7 cellular contexts compared by ENCODE assay signal in the genomic region with DNA sequence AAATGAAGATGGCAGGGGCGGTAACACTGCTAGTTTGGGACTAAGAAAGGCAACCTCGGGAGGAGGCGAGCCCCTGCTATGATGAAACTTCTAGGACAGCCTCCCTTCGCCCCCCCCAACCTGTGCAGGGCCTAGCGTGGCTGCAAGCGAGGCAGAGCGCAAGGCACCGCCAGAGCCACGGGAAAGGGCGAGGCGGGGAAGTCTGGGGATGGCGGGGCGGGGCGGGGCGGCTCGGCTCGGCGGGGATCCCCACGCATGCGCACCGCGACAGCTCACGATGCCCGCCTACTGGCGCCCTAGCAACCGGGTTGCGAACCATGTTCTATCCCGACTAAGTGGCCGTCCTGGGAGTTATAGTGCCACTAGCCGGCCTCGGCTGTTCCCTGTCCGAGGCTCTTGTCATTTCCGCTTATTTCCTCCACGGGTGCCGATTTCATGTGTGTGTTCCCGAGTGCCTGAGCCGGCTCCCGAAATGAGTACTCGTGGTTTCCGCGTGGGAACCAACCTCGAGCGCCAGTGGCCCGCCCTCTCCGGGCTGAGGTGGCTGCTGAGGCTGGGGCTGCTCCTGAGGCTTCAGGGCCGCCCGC. TPM values are rescaled to one million over a fixed set of nuclear protein-coding genes. Genes with fewer than 3 reads are reported as not detected.
DNase-seq lines count a peak whose midpoint lies in the region; ATAC-seq and TF ChIP-seq lines count a peak whose summit lies in the region.

No MANE protein-coding gene starts in this region.

- peak overlapping the region; percentile 86 for H3K4me2 ChIP-seq in skeletal muscle satellite cell (ENCODE audit: low read length)

- peak overlapping the region; percentile 51 for H3K9ac ChIP-seq in iPS-18a (ENCODE audit: low read length)
- H3K9ac ChIP-seq in skeletal muscle satellite cell (ENCODE audit: low read depth, low read length): peak overlapping the region; percentile 74

- H3K27ac ChIP-seq in iPS-18a (ENCODE audit: low read length): no peak overlapping the region

- H3K36me3 Mint-ChIP-seq in brain: no peaks in the 10 kb centered on the region

- peak overlapping the region; percentile 90 to 96 (median 93) for H3K4me3 Mint-ChIP-seq in brain

- peaks cover 9% of the 10 kb centered on the region for H3K9me3 ChIP-seq in iPS-18a (ENCODE audit: control insufficient read depth, low read depth, low read length)
- no peaks in the 10 kb centered on the region for H3K9me3 ChIP-seq in skeletal muscle satellite cell (replicated peaks; ENCODE audit: low read length)

- H3K36me3 ChIP-seq in iPS-18a (ENCODE audit: control insufficient read depth, low read depth, low read length): no peaks in the 10 kb centered on the region
- no peaks in the 10 kb centered on the region for H3K36me3 ChIP-seq in skeletal muscle satellite cell (ENCODE audit: insufficient read depth, low read length)

- H3K4me1 Mint-ChIP-seq in brain: peaks cover 18% of the 10 kb centered on the region

- H3K27me3 Mint-ChIP-seq in brain: no peaks in the 10 kb centered on the region

- DNase-seq in NCI-H2107 (lab: John Stamatoyannopoulos, UW): peak; percentile 59
- DNase-seq in UCSD-AML1 (lab: John Stamatoyannopoulos, UW; ENCODE audit: unreplicated experiment): peak; percentile 83

- peak overlapping the region; percentile 84 to 95 (median 94) for H3K27ac Mint-ChIP-seq in brain

- no peak for TF ChIP-seq CTCF in brain (conservative IDR thresholded peaks at IDR 0.05)

- peaks cover 0 to 5% (median 0%) of the 10 kb centered on the region in 5 experiments for H3K9me3 Mint-ChIP-seq in brain

- no peaks in the 10 kb centered on the region for H3K27me3 ChIP-seq in iPS-18a (ENCODE audit: control insufficient read depth, insufficient read depth, low read length)
- no peaks in the 10 kb centered on the region for H3K27me3 ChIP-seq in skeletal muscle satellite cell (ENCODE audit: control insufficient read depth, insufficient read depth, low read length)

- H3K4me3 ChIP-seq in iPS-18a (ENCODE audit: low read length) (peak overlapping the region; percentile 73), skeletal muscle satellite cell (ENCODE audit: low read length) (peak overlapping the region; percentile 85)

- ATAC-seq in GM18511 (IDR thresholded peaks at IDR 0.05; ENCODE audit: unreplicated experiment) (peak; percentile 77), HG02981 (IDR thresholded peaks at IDR 0.05; ENCODE audit: unreplicated experiment) (peak; percentile 66)

- H3K4me1 ChIP-seq in iPS-18a (ENCODE audit: control insufficient read depth, low read depth, low read length): no peaks in the 10 kb centered on the region
- H3K4me1 ChIP-seq in skeletal muscle satellite cell (ENCODE audit: control insufficient read depth, insufficient read depth, low read length): no peaks in the 10 kb centered on the region

RNA-seq across cellular contexts. Expression of a gene that starts 28.7 kb away (rescaled TPM):
- 263 TPM for polyA plus RNA-seq in brain (ENCODE audit: insufficient read depth, low read depth, low replicate concordance)
- 198 and 205 TPM in 2 replicates for total RNA-seq in skeletal muscle satellite cell (2012; rRNA removed)
